Comparison of ENCODE assay signal across 10 cellular contexts in the genomic region with DNA sequence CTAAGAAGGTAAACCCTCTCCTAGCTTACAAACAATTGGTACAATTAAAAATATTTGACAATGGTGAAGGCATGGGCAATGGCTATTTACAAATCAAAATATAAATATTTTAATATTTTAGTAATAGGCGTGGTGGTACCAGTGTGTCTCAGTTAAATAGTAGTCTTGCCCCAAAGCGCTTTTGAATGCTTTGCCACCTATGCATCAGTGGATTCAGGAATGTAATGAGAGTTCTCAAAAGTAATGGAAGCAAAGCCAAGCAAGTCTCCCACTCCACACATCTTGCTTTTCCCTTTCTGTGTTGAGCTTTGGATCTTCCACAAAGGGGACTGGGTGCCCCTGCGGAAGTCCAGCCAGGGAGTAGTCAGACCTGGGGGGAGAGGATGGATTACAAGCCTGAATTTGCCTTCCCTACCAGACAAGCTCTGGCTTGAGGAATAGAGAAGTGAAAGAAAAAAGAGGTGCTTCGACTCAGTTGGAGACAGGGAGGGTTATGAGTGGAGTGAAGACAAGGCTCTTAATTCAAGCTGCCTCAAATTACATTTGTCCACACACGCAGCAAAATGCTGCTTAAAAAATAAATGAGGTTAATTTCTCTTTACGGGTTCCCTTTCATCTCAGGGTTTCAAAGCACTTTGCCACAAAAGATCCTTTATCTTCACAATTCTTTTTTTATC. TPM values are rescaled to one million over a fixed set of nuclear protein-coding genes. Genes with fewer than 3 reads are reported as not detected.
DNase-seq lines count a peak whose midpoint lies in the region; ATAC-seq and TF ChIP-seq lines count a peak whose summit lies in the region.
"Had no signal": no experiment of that assay in that cellular context is flagged by ENCODE, and none has a peak within 500 bp of the region (broad histone marks: within the 10 kb centered on the region; RNA-seq: fewer than 3 reads in every experiment).

No MANE protein-coding gene starts in this region.

- peak overlapping the region in 1 of 4 donors; percentile 22 for H3K4me3 Mint-ChIP-seq in CD4-positive, CD25-positive, alpha-beta regulatory T cell
- no peak overlapping the region for H3K4me3 Mint-ChIP-seq in neural progenitor cell
- no peak overlapping the region for H3K4me3 Mint-ChIP-seq in activated T-helper 1 cell treated with anti-CD3 and anti-CD28 coated beads, Interleukin-12 subunit alpha, Interleukin-12 subunit beta, Interleukin-2, Interleukin-4 antibody, amounts not matched to agents 30 ng/mL and 10 ng/mL and 1 ng/mL, durations not matched to agents 14 hours and 24 hours and 36 hours

- H3K27me3 ChIP-seq in CD4-positive, CD25-positive, alpha-beta regulatory T cell (ENCODE audit: control insufficient read depth, insufficient read depth, low read length), result no peaks in the 10 kb centered on the region
- H3K27me3 ChIP-seq in dorsolateral prefrontal cortex, result no peaks in the 10 kb centered on the region
- no peaks in the 10 kb centered on the region for H3K27me3 ChIP-seq in neural progenitor cell
- no peaks in the 10 kb centered on the region for H3K27me3 ChIP-seq in effector memory CD4-positive, alpha-beta T cell (replicated peaks; ENCODE audit: control insufficient read depth, insufficient read depth, low read length, poor library complexity, severe bottlenecking)

- TF ChIP-seq CTCF in dorsolateral prefrontal cortex (IDR thresholded peaks at IDR 0.05 in 54 of 56, conservative IDR thresholded peaks at IDR 0.05 in 2 of 56; ENCODE audit: low read depth in 1 of 56, partially characterized antibody in 56 of 56), result no peak
- no peak for TF ChIP-seq CTCF in neural progenitor cell (IDR thresholded peaks at IDR 0.05)

- DNase-seq in CD4-positive, CD25-positive, alpha-beta regulatory T cell, result no peak
- peak; percentile 46 to 61 for DNase-seq in NOMO-1 (lab: John Stamatoyannopoulos, UW; ENCODE audit: unreplicated experiment in 2 of 2)
- DNase-seq in dorsolateral prefrontal cortex, result no peak
- DNase-seq in neural progenitor cell (ENCODE audit: low spot score), result peak; percentile 18
- no peak for DNase-seq in activated T-helper 1 cell treated with anti-CD3 and anti-CD28 coated beads, Interleukin-12 subunit alpha, Interleukin-12 subunit beta, Interleukin-2, Interleukin-4 antibody, amounts not matched to agents 30 ng/mL and 10 ng/mL and 1 ng/mL, durations not matched to agents 14 hours and 24 hours and 36 hours (ENCODE audit: low spot score)
- DNase-seq in amniotic stem cell (lab: John Stamatoyannopoulos, UW), result no peak
- DNase-seq in effector memory CD4-positive, alpha-beta T cell, result no peak
- DNase-seq: activated CD4-positive, CD25-positive, alpha-beta regulatory T cell treated with anti-CD3 and anti-CD28 coated beads, Interleukin-2, amount 50 U/mL, for 72 hours; GDM1 had no signal

- no peak overlapping the region for H3K9ac ChIP-seq in neural progenitor cell

- peaks cover 16% of the 10 kb centered on the region for H3K4me1 ChIP-seq in CD4-positive, CD25-positive, alpha-beta regulatory T cell (ENCODE audit: control insufficient read depth, insufficient read depth, low read length, poor library complexity, severe bottlenecking)
- peaks cover 20% of the 10 kb centered on the region for H3K4me1 ChIP-seq in neural progenitor cell
- peaks cover 12% of the 10 kb centered on the region for H3K4me1 ChIP-seq in effector memory CD4-positive, alpha-beta T cell (ENCODE audit: control insufficient read depth, insufficient read depth, low read length, poor library complexity, severe bottlenecking)

- H3F3A ChIP-seq in neural progenitor cell (ENCODE audit: low read depth), result peaks cover 24% of the 10 kb centered on the region

- no peaks in the 10 kb centered on the region for H3K27me3 Mint-ChIP-seq in CD4-positive, CD25-positive, alpha-beta regulatory T cell
- H3K27me3 Mint-ChIP-seq in neural progenitor cell (ENCODE audit: insufficient read depth, low read depth), result peaks cover 4% of the 10 kb centered on the region
- H3K27me3 Mint-ChIP-seq in activated T-helper 1 cell treated with anti-CD3 and anti-CD28 coated beads, Interleukin-12 subunit alpha, Interleukin-12 subunit beta, Interleukin-2, Interleukin-4 antibody, amounts not matched to agents 30 ng/mL and 10 ng/mL and 1 ng/mL, durations not matched to agents 14 hours and 24 hours and 36 hours (ENCODE audit: insufficient read depth), result no peaks in the 10 kb centered on the region

- peak overlapping the region; percentile 69 for H3K4me2 ChIP-seq in neural progenitor cell

- H3K9me3 ChIP-seq in CD4-positive, CD25-positive, alpha-beta regulatory T cell (ENCODE audit: control insufficient read depth in 2 of 2, low read length in 2 of 2), result no peaks in the 10 kb centered on the region
- no peaks in the 10 kb centered on the region for H3K9me3 ChIP-seq in neural progenitor cell (ENCODE audit: low read depth)
- no peaks in the 10 kb centered on the region for H3K9me3 ChIP-seq in effector memory CD4-positive, alpha-beta T cell (ENCODE audit: control insufficient read depth, low read length)

- H2AFZ ChIP-seq in neural progenitor cell (replicated peaks), result peak overlapping the region; percentile 71

- H3K79me2 ChIP-seq in neural progenitor cell (ENCODE audit: low read depth), result no peaks in the 10 kb centered on the region

- H3K4me3 ChIP-seq in CD4-positive, CD25-positive, alpha-beta regulatory T cell (ENCODE audit: low read depth, low read length), result peak overlapping the region; percentile 62
- no peak overlapping the region for H3K4me3 ChIP-seq in dorsolateral prefrontal cortex
- H3K4me3 ChIP-seq in neural progenitor cell, result peak overlapping the region; percentile 3
- H3K4me3 ChIP-seq in effector memory CD4-positive, alpha-beta T cell (ENCODE audit: insufficient read depth, low read depth, low read length, poor library complexity, severe bottlenecking), result no peak overlapping the region

- no peak for ATAC-seq in CD4-positive, CD25-positive, alpha-beta regulatory T cell (ENCODE audit: low read depth in 2 of 2)
- ATAC-seq in GM18505 (IDR thresholded peaks at IDR 0.05; ENCODE audit: unreplicated experiment), result no peak

- TF ChIP-seq POLR2A in GM18505 (IDR thresholded peaks at IDR 0.05; ENCODE audit: borderline replicate concordance, extremely low read depth, insufficient read depth, insufficient read length), result no peak

- intact Hi-C loops in dorsolateral prefrontal cortex (cut with DNase I), result loop anchor here in 1 of 2 donors (10.0 kb wide), 1 partner anchor 48 kb away; the partner anchor contains the start of gene SLC4A7
- intact Hi-C loops in activated T-helper 1 cell treated with anti-CD3 and anti-CD28 coated beads, Interleukin-12 subunit alpha, Interleukin-12 subunit beta, Interleukin-2, Interleukin-4 antibody, amounts not matched to agents 30 ng/mL and 10 ng/mL and 1 ng/mL, durations not matched to agents 14 hours and 24 hours and 36 hours (cut with micrococcal nuclease), result loop anchor here (5.0 kb wide), 1 partner anchor 44 kb away; no protein-coding TSS in a partner anchor

- H3K27ac ChIP-seq in CD4-positive, CD25-positive, alpha-beta regulatory T cell (ENCODE audit: insufficient read depth, low read length, poor library complexity, severe bottlenecking), result no peak overlapping the region
- peak overlapping the region in 35 of 59 donors; percentile 5 to 80 (median 55) for H3K27ac ChIP-seq in dorsolateral prefrontal cortex
- H3K27ac ChIP-seq in neural progenitor cell, result peak overlapping the region; percentile 18
- no peak overlapping the region for H3K27ac ChIP-seq in effector memory CD4-positive, alpha-beta T cell (ENCODE audit: insufficient read depth, low read length, poor library complexity, severe bottlenecking)

- no peaks in the 10 kb centered on the region for H3K9me3 Mint-ChIP-seq in CD4-positive, CD25-positive, alpha-beta regulatory T cell
- H3K9me3 Mint-ChIP-seq in neural progenitor cell, result no peaks in the 10 kb centered on the region
- H3K9me3 Mint-ChIP-seq in activated T-helper 1 cell treated with anti-CD3 and anti-CD28 coated beads, Interleukin-12 subunit alpha, Interleukin-12 subunit beta, Interleukin-2, Interleukin-4 antibody, amounts not matched to agents 30 ng/mL and 10 ng/mL and 1 ng/mL, durations not matched to agents 14 hours and 24 hours and 36 hours, result no peaks in the 10 kb centered on the region

- no peak overlapping the region for H3K27ac Mint-ChIP-seq in CD4-positive, CD25-positive, alpha-beta regulatory T cell
- H3K27ac Mint-ChIP-seq in neural progenitor cell, result no peak overlapping the region
- no peak overlapping the region for H3K27ac Mint-ChIP-seq in activated T-helper 1 cell treated with anti-CD3 and anti-CD28 coated beads, Interleukin-12 subunit alpha, Interleukin-12 subunit beta, Interleukin-2, Interleukin-4 antibody, amounts not matched to agents 30 ng/mL and 10 ng/mL and 1 ng/mL, durations not matched to agents 14 hours and 24 hours and 36 hours

- H3K36me3 Mint-ChIP-seq in CD4-positive, CD25-positive, alpha-beta regulatory T cell, result no peaks in the 10 kb centered on the region
- no peaks in the 10 kb centered on the region for H3K36me3 Mint-ChIP-seq in neural progenitor cell
- H3K36me3 Mint-ChIP-seq in activated T-helper 1 cell treated with anti-CD3 and anti-CD28 coated beads, Interleukin-12 subunit alpha, Interleukin-12 subunit beta, Interleukin-2, Interleukin-4 antibody, amounts not matched to agents 30 ng/mL and 10 ng/mL and 1 ng/mL, durations not matched to agents 14 hours and 24 hours and 36 hours (ENCODE audit: low read depth), result peaks cover 7% of the 10 kb centered on the region

- H3K36me3 ChIP-seq in CD4-positive, CD25-positive, alpha-beta regulatory T cell (ENCODE audit: control insufficient read depth, insufficient read depth, low read length), result no peaks in the 10 kb centered on the region
- no peaks in the 10 kb centered on the region for H3K36me3 ChIP-seq in neural progenitor cell
- H3K36me3 ChIP-seq in effector memory CD4-positive, alpha-beta T cell (ENCODE audit: control insufficient read depth, insufficient read depth, low read length), result no peaks in the 10 kb centered on the region

- H4K20me1 ChIP-seq in neural progenitor cell (ENCODE audit: low read depth), result no peaks in the 10 kb centered on the region

- H3K4me1 Mint-ChIP-seq in CD4-positive, CD25-positive, alpha-beta regulatory T cell, result peaks cover 8 to 29% (median 18%) of the 10 kb centered on the region in 4 donors
- H3K4me1 Mint-ChIP-seq in neural progenitor cell, result peaks cover 19% of the 10 kb centered on the region
- H3K4me1 Mint-ChIP-seq in activated T-helper 1 cell treated with anti-CD3 and anti-CD28 coated beads, Interleukin-12 subunit alpha, Interleukin-12 subunit beta, Interleukin-2, Interleukin-4 antibody, amounts not matched to agents 30 ng/mL and 10 ng/mL and 1 ng/mL, durations not matched to agents 14 hours and 24 hours and 36 hours (ENCODE audit: low read depth), result peaks cover 31% of the 10 kb centered on the region

RNA-seq across cellular contexts. Expression of gene SLC4A7, which starts 48.9 kb away (rescaled TPM):
- total RNA-seq in CD4-positive, CD25-positive, alpha-beta regulatory T cell, result 103 TPM
- polyA plus RNA-seq in CD4-positive, CD25-positive, alpha-beta regulatory T cell, result 10 to 100 TPM; 25.2 to 29.2 (median 27.0) TPM
- total RNA-seq in dorsolateral prefrontal cortex (10 to 100 TPM; 23.8 to 95.2 (median 65.4) TPM), neural progenitor cell (ENCODE audit: low replicate concordance) (82.1 and 114 TPM in 2 replicates)
- total RNA-seq in activated T-helper 1 cell treated with anti-CD3 and anti-CD28 coated beads, Interleukin-12 subunit alpha, Interleukin-12 subunit beta, Interleukin-2, Interleukin-4 antibody, amounts not matched to agents 30 ng/mL and 10 ng/mL and 1 ng/mL, durations not matched to agents 14 hours and 24 hours and 36 hours, result 65.5 and 66.7 TPM in 2 replicates

Comparison
In these comparisons a context has a peak if more than half of its experiments do, and no peak if none do; other contexts are left out.
1. DNase-seq: peak in NOMO-1 (2 of 2) and neural progenitor cell (single experiment); none in CD4-positive, CD25-positive, alpha-beta regulatory T cell (0 of 3), dorsolateral prefrontal cortex (0 of 10), activated T-helper 1 cell treated with anti-CD3 and anti-CD28 coated beads, Interleukin-12 subunit alpha, Interleukin-12 subunit beta, Interleukin-2, Interleukin-4 antibody, amounts not matched to agents 30 ng/mL and 10 ng/mL and 1 ng/mL, durations not matched to agents 14 hours and 24 hours and 36 hours (single experiment), amniotic stem cell (single experiment) and effector memory CD4-positive, alpha-beta T cell (0 of 3).
2. H3K27ac ChIP-seq: peak in dorsolateral prefrontal cortex (35 of 59) and neural progenitor cell (single experiment); none in CD4-positive, CD25-positive, alpha-beta regulatory T cell (single experiment) and effector memory CD4-positive, alpha-beta T cell (single experiment).
3. H3K4me3 ChIP-seq: peak in CD4-positive, CD25-positive, alpha-beta regulatory T cell (single experiment) and neural progenitor cell (single experiment); none in dorsolateral prefrontal cortex (0 of 59) and effector memory CD4-positive, alpha-beta T cell (single experiment).